Comparison of ENCODE assay signal across 13 cellular contexts in genomic region chr2:71101656-71102055, GRCh38. TPM values are rescaled to one million over a fixed set of nuclear protein-coding genes. Genes with fewer than 3 reads are reported as not detected.
DNase-seq lines count a peak whose midpoint lies in the region; ATAC-seq and TF ChIP-seq lines count a peak whose summit lies in the region.
"Had no signal": no experiment of that assay in that cellular context is flagged by ENCODE, and none has a peak within 500 bp of the region (broad histone marks: within the 10 kb centered on the region; RNA-seq: fewer than 3 reads in every experiment).

No MANE protein-coding gene starts in this region.

- H3K9me2 ChIP-seq in PC-3 (replicated peaks; ENCODE audit: low read length), result no peaks in the 10 kb centered on the region

- no peak overlapping the region for H3K4me2 ChIP-seq in PC-3 (ENCODE audit: low read length)

- CTCF ChIA-PET in PC-3 (lab: Charles Lee), result interaction anchor here (1.6 to 1.9 kb wide), 2 partner anchors 53 to 89 kb away, joined by 7 to 8 read pairs; no protein-coding TSS in a partner anchor

- H3K27ac ChIP-seq in PC-3 (ENCODE audit: low read length), result no peak overlapping the region
- H3K27ac ChIP-seq: stomach had no signal

- POLR2A ChIA-PET in PC-3 (lab: Charles Lee; ENCODE audit: unreplicated experiment), result no interaction called here

- H3K79me2 ChIP-seq in PC-3 (ENCODE audit: low read length), result no peaks in the 10 kb centered on the region

- TF ChIP-seq CTCF in PC-3 (conservative IDR thresholded peaks at IDR 0.05; ENCODE audit: low read depth, low read length), result no peak

- peaks cover 0 to 13% of the 10 kb centered on the region in 2 donors for H3K27me3 Mint-ChIP-seq in natural killer cell treated with Interleukin-12 subunit alpha and Interleukin-12 subunit beta and Interleukin-15 and Interleukin-18, amount 100 ng/mL, for 72 hours

- H3F3A ChIP-seq in PC-3 (ENCODE audit: low read length, unreplicated experiment), result no peaks in the 10 kb centered on the region

- no peak overlapping the region for H3K4me3 ChIP-seq in PC-3 (ENCODE audit: low read length)
- H3K4me3 ChIP-seq: stomach had no signal

- H3K9me3 Mint-ChIP-seq in natural killer cell treated with Interleukin-12 subunit alpha and Interleukin-12 subunit beta and Interleukin-15 and Interleukin-18, amount 100 ng/mL, for 72 hours, result no peaks in the 10 kb centered on the region

- no peaks in the 10 kb centered on the region for H4K20me1 ChIP-seq in PC-3 (ENCODE audit: low read length)

- intact Hi-C loops in PC-3 (cut with micrococcal nuclease), result no loop called here

- no peak overlapping the region for H3K9ac ChIP-seq in PC-3 (ENCODE audit: low read length)

- DNase-seq in GM04503 (ENCODE audit: low read depth), result peak; percentile 55
- peak; percentile 15 for DNase-seq in PC-3
- DNase-seq in pulmonary artery endothelial cell (ENCODE audit: low read depth, low spot score), result peak; percentile 33
- no peak for DNase-seq in NCI-H526 treated with DMSO at 0.1 percent for 48 hours (lab: John Stamatoyannopoulos, UW)
- DNase-seq in natural killer cell treated with Interleukin-12 subunit alpha and Interleukin-12 subunit beta and Interleukin-15 and Interleukin-18, amount 100 ng/mL, for 72 hours (ENCODE audit: low spot score), result no peak
- DNase-seq: activated gamma-delta T cell treated with Interleukin-2 at 50 U/mL for 16 hours, cortex of kidney, SHP77, stomach had no signal

- no peaks in the 10 kb centered on the region for H3K36me3 ChIP-seq in PC-3 (ENCODE audit: low read depth, low read length)
- H3K36me3 ChIP-seq: stomach had no signal

- no peaks in the 10 kb centered on the region for H3K4me1 Mint-ChIP-seq in natural killer cell treated with Interleukin-12 subunit alpha and Interleukin-12 subunit beta and Interleukin-15 and Interleukin-18, amount 100 ng/mL, for 72 hours (ENCODE audit: low read depth in 2 of 2)
- H3K4me1 Mint-ChIP-seq: nephron had no signal

- ATAC-seq in PC-3, result no peak
- peak; percentile 72 for ATAC-seq in esophagus mucosa
- no peak for ATAC-seq in GM19328 (IDR thresholded peaks at IDR 0.05; ENCODE audit: unreplicated experiment)
- no peak for ATAC-seq in HG03175 (IDR thresholded peaks at IDR 0.05; ENCODE audit: unreplicated experiment)
- ATAC-seq in natural killer cell treated with Interleukin-12 subunit alpha and Interleukin-12 subunit beta and Interleukin-15 and Interleukin-18, amount 100 ng/mL, for 72 hours, result no peak

- no peaks in the 10 kb centered on the region for H3K27me3 ChIP-seq in PC-3 (ENCODE audit: low read length)
- H3K27me3 ChIP-seq: stomach had no signal

- H3K4me1 ChIP-seq in PC-3 (ENCODE audit: insufficient read depth, low read length), result peaks cover 7% of the 10 kb centered on the region; the same call in 1 of the 2 replicates
- H3K4me1 ChIP-seq: stomach had no signal

- H3K9me3 ChIP-seq in PC-3 (ENCODE audit: low read length), result no peaks in the 10 kb centered on the region
- H3K9me3 ChIP-seq: stomach had no signal

- H3K36me3 Mint-ChIP-seq in natural killer cell treated with Interleukin-12 subunit alpha and Interleukin-12 subunit beta and Interleukin-15 and Interleukin-18, amount 100 ng/mL, for 72 hours, result no peaks in the 10 kb centered on the region

- no TSS peak for BruUV-seq in PC-3 (replicated peaks; lab: Mats Ljungman, UMichigan)

- H3K4me3 Mint-ChIP-seq in natural killer cell treated with Interleukin-12 subunit alpha and Interleukin-12 subunit beta and Interleukin-15 and Interleukin-18, amount 100 ng/mL, for 72 hours, result no peak overlapping the region
- H3K4me3 Mint-ChIP-seq: nephron had no signal

- H3K27ac Mint-ChIP-seq in natural killer cell treated with Interleukin-12 subunit alpha and Interleukin-12 subunit beta and Interleukin-15 and Interleukin-18, amount 100 ng/mL, for 72 hours, result no peak overlapping the region
- H3K27ac Mint-ChIP-seq: nephron had no signal

- 0 out of 2 replicates have a peak overlapping the region, but pooled peaks have one; percentile 4 for H2AFZ ChIP-seq in PC-3 (ENCODE audit: low read length)

RNA-seq across cellular contexts. Expression of gene MCEE, which starts 28.4 kb away (rescaled TPM):
- total RNA-seq in PC-3 (2014; rRNA removed) (10.9 and 15.3 TPM in 2 replicates), esophagus mucosa (33.8 TPM), pulmonary artery endothelial cell (8.6 and 9.4 TPM in 2 replicates)
- 10 to 100 TPM; 12.4 to 14.2 TPM for total RNA-seq in natural killer cell treated with Interleukin-12 subunit alpha and Interleukin-12 subunit beta and Interleukin-15 and Interleukin-18, amount 100 ng/mL, for 72 hours

RNA-seq across cellular contexts. Expression of gene MPHOSPH10, which starts 28.8 kb away (rescaled TPM):
- 26.4 and 28.0 TPM in 2 replicates for total RNA-seq in PC-3 (2014; rRNA removed)
- total RNA-seq in esophagus mucosa, result 31.4 TPM
- 20.4 and 24.3 TPM in 2 replicates for total RNA-seq in pulmonary artery endothelial cell
- total RNA-seq in natural killer cell treated with Interleukin-12 subunit alpha and Interleukin-12 subunit beta and Interleukin-15 and Interleukin-18, amount 100 ng/mL, for 72 hours, result 10 to 100 TPM; 40.1 to 58.4 TPM

RNA-seq across cellular contexts. Expression of gene NAGK, which starts 33.2 kb away (rescaled TPM):
- total RNA-seq in PC-3 (2014; rRNA removed) (55.5 and 70.5 TPM in 2 replicates), esophagus mucosa (200 TPM), pulmonary artery endothelial cell (46.0 and 67.7 TPM in 2 replicates)
- total RNA-seq in natural killer cell treated with Interleukin-12 subunit alpha and Interleukin-12 subunit beta and Interleukin-15 and Interleukin-18, amount 100 ng/mL, for 72 hours, result 100 to 1,000 TPM in 1 of 2 donors, 10 to 100 TPM in 1; 92.9 to 104 TPM

Comparison
In these comparisons a context has a peak if more than half of its experiments do, and no peak if none do; other contexts are left out.
1. DNase-seq: peak in GM04503 (single experiment), PC-3 (single experiment) and pulmonary artery endothelial cell (single experiment); none in NCI-H526 treated with DMSO at 0.1 percent for 48 hours (single experiment) and natural killer cell treated with Interleukin-12 subunit alpha and Interleukin-12 subunit beta and Interleukin-15 and Interleukin-18, amount 100 ng/mL, for 72 hours (single experiment).